ENCODE assay signal across 20 cellular contexts in genomic region chr16:28319476-28320022, GRCh38. TPM values are rescaled to one million over a fixed set of nuclear protein-coding genes. Genes with fewer than 3 reads are reported as not detected.
DNase-seq lines count a peak whose midpoint lies in the region; FAIRE-seq and TF ChIP-seq lines count a peak whose summit lies in the region.
"Had no signal": no experiment of that assay in that cellular context is flagged by ENCODE, and none has a peak within 500 bp of the region (broad histone marks: within the 10 kb centered on the region; RNA-seq: fewer than 3 reads in every experiment).

No MANE protein-coding gene starts in this region.

- no peaks in the 10 kb centered on the region for H3K36me3 Mint-ChIP-seq in Caco-2 (ENCODE audit: insufficient read depth, unreplicated experiment)

- H3K9ac ChIP-seq in NT2/D1 (ENCODE audit: insufficient read length, low read depth) (peak overlapping the region; percentile 13), kidney (ENCODE audit: low read length in 2 of 2) (no peak overlapping the region)
- H3K9ac ChIP-seq: BLaER1 treated with 17β-estradiol and CSF1 and Interleukin-3, amounts not matched to agents 10 nM and 100 nM had no signal

- H3K4me3 Mint-ChIP-seq in Caco-2 (ENCODE audit: unreplicated experiment) = no peak overlapping the region
- H3K4me3 Mint-ChIP-seq: B cell; CD8-positive, alpha-beta T cell; H9 had no signal

- no peaks in the 10 kb centered on the region for H3K79me2 ChIP-seq in osteoblast (ENCODE audit: insufficient read depth, low read length)

- CTCF ChIA-PET in Caco-2 (lab: Charles Lee) = no interaction called here

- H2AFZ ChIP-seq in osteoblast (ENCODE audit: low read length) = no peak overlapping the region

- FAIRE-seq in kidney (lab: Jason Lieb, UNC) = no peak
- FAIRE-seq: D721Med, G401.6, GM12891, GM19239, H1 had no signal

- H3K27me3 Mint-ChIP-seq in Caco-2 (ENCODE audit: insufficient read depth, unreplicated experiment) = no peaks in the 10 kb centered on the region
- H3K27me3 Mint-ChIP-seq: B cell had no signal

- H3K4me1 ChIP-seq in Caco-2 = 0 out of 2 replicates have a peak, but pooled peaks cover 4% of the 10 kb centered on the region
- peaks cover 10% of the 10 kb centered on the region for H3K4me1 ChIP-seq in NT2/D1 (ENCODE audit: insufficient read depth, insufficient read length)
- H3K4me1 ChIP-seq in kidney (ENCODE audit: control insufficient read depth in 1 of 2, insufficient read depth in 1 of 2, low read depth in 1 of 2, low read length in 2 of 2) = no peaks in the 10 kb centered on the region
- no peaks in the 10 kb centered on the region for H3K4me1 ChIP-seq in osteoblast (ENCODE audit: insufficient read depth, low read length)
- no peaks in the 10 kb centered on the region for H3K4me1 ChIP-seq in uterus

- H4K20me1 ChIP-seq in osteoblast (ENCODE audit: insufficient read depth, low read length) = no peaks in the 10 kb centered on the region

- H3K4me3 ChIP-seq in Caco-2 (ENCODE audit: low read depth, low read length) (no peak overlapping the region), NT2/D1 (ENCODE audit: insufficient read length, low read depth) (no peak overlapping the region), kidney (ENCODE audit: low read length in 2 of 2) (no peak overlapping the region), osteoblast (ENCODE audit: insufficient read depth, low read length) (no peak overlapping the region), uterus (no peak overlapping the region)
- H3K4me3 ChIP-seq: BLaER1 treated with 17β-estradiol and CSF1 and Interleukin-3, amounts not matched to agents 10 nM and 100 nM had no signal

- no peak for TF ChIP-seq POLR2A in uterus (IDR thresholded peaks at IDR 0.05)

- H3K9me3 ChIP-seq in Caco-2 (no peaks in the 10 kb centered on the region), NT2/D1 (ENCODE audit: insufficient read depth, low read length) (no peaks in the 10 kb centered on the region), kidney (ENCODE audit: control insufficient read depth in 1 of 2, low read length in 2 of 2) (no peaks in the 10 kb centered on the region), osteoblast (ENCODE audit: low read depth, low read length) (no peaks in the 10 kb centered on the region), uterus (no peaks in the 10 kb centered on the region)
- H3K9me3 ChIP-seq: BLaER1 treated with 17β-estradiol and CSF1 and Interleukin-3, amounts not matched to agents 10 nM and 100 nM had no signal

- peaks cover 12% of the 10 kb centered on the region for H3K4me1 Mint-ChIP-seq in Caco-2 (ENCODE audit: low read depth, unreplicated experiment)

- no peaks in the 10 kb centered on the region for H3K9me3 Mint-ChIP-seq in Caco-2 (ENCODE audit: unreplicated experiment)
- H3K9me3 Mint-ChIP-seq: CD8-positive, alpha-beta T cell; H9 had no signal

- H3K4me2 ChIP-seq in osteoblast (ENCODE audit: insufficient read depth, low read length) = no peak overlapping the region
- H3K4me2 ChIP-seq: BLaER1 treated with 17β-estradiol and CSF1 and Interleukin-3, amounts not matched to agents 10 nM and 100 nM had no signal

- intact Hi-C loops in Caco-2 (cut with micrococcal nuclease; ENCODE audit: unreplicated experiment) (no loop called here), kidney (cut with DNase I) (no loop called here), uterus (cut with DNase I; ENCODE audit: low total_unique reads) (no loop called here)

- H3K27ac ChIP-seq in kidney (ENCODE audit: low read depth in 2 of 2, low read length in 2 of 2) (no peak overlapping the region), osteoblast (ENCODE audit: low read depth, low read length) (no peak overlapping the region), uterus (no peak overlapping the region)
- H3K27ac ChIP-seq: BLaER1 treated with 17β-estradiol and CSF1 and Interleukin-3, amounts not matched to agents 10 nM and 100 nM; HL-60 had no signal

- POLR2A ChIA-PET in Caco-2 (lab: Charles Lee) = no interaction called here

- H3K27ac Mint-ChIP-seq in Caco-2 (ENCODE audit: unreplicated experiment) = peak overlapping the region; percentile 23
- H3K27ac Mint-ChIP-seq: B cell; CD8-positive, alpha-beta T cell had no signal

- no peak for TF ChIP-seq CTCF in Caco-2 (IDR thresholded peaks at IDR 0.05; ENCODE audit: insufficient read depth in 1 of 2, low read depth in 1 of 2, low read length in 1 of 2, severe bottlenecking in 1 of 2, unreplicated experiment in 1 of 2)
- no peak for TF ChIP-seq CTCF in kidney (IDR thresholded peaks at IDR 0.05; ENCODE audit: borderline replicate concordance, extremely low read depth, insufficient read depth)
- TF ChIP-seq CTCF in osteoblast (IDR thresholded peaks at IDR 0.05; ENCODE audit: extremely low read depth, low read depth, low read length) = no peak
- no peak for TF ChIP-seq CTCF in uterus (IDR thresholded peaks at IDR 0.05)

- DNase-seq in Caco-2 (no peak), NT2/D1 (ENCODE audit: low read depth, low spot score) (no peak), kidney (peak; percentile 45), osteoblast (ENCODE audit: insufficient read length, low spot score, missing footprints) (peak; percentile 58), uterus (no peak), NCI-H446 treated with DMSO at 0.1 percent for 48 hours (lab: John Stamatoyannopoulos, UW) (no peak), NCI-H1105 treated with DMSO at 0.1 percent for 48 hours (lab: John Stamatoyannopoulos, UW) (no peak), HK-2 (ENCODE audit: unreplicated experiment) (no peak)
- DNase-seq: CD8-positive, alpha-beta T cell; COR-L47; H9 had no signal

- no peaks in the 10 kb centered on the region for H3K36me3 ChIP-seq in Caco-2 (ENCODE audit: control insufficient read depth, insufficient read depth, low read length)
- peaks cover 12% of the 10 kb centered on the region for H3K36me3 ChIP-seq in NT2/D1 (ENCODE audit: insufficient read depth, insufficient read length, low read length)
- H3K36me3 ChIP-seq in kidney (ENCODE audit: control insufficient read depth in 1 of 2, insufficient read depth in 2 of 2, low read length in 2 of 2) = no peaks in the 10 kb centered on the region
- H3K36me3 ChIP-seq in osteoblast (ENCODE audit: insufficient read depth, low read length) = no peaks in the 10 kb centered on the region
- H3K36me3 ChIP-seq in uterus = no peaks in the 10 kb centered on the region

- H3K27me3 ChIP-seq in Caco-2 (replicated peaks; ENCODE audit: control insufficient read depth, insufficient read depth, low read length) (no peaks in the 10 kb centered on the region), NT2/D1 (ENCODE audit: insufficient read depth, insufficient read length) (no peaks in the 10 kb centered on the region), osteoblast (ENCODE audit: insufficient read depth, low read length) (no peaks in the 10 kb centered on the region), uterus (no peaks in the 10 kb centered on the region)
- H3K27me3 ChIP-seq: BLaER1 treated with 17β-estradiol and CSF1 and Interleukin-3, amounts not matched to agents 10 nM and 100 nM had no signal

- BruUV-seq in Caco-2 (replicated peaks; lab: Mats Ljungman, UMichigan) = no TSS peak

RNA-seq across cellular contexts. Expression of gene SBK1, which starts 27.2 kb away (rescaled TPM):
- total RNA-seq in Caco-2 (2022) (5.5 and 6.7 TPM in 2 replicates), kidney (2.5 TPM), osteoblast (not detected in 2 replicates), uterus (1 to 10 TPM in 1 of 4 donors, under 1 TPM in 2, not detected in 1; 0.26 to 1.2 (median 0.64) TPM)
- polyA plus RNA-seq in kidney (ENCODE audit: insufficient read depth, low read depth, low replicate concordance) = 1.4 TPM

RNA-seq across cellular contexts. Expression of gene NPIPB6, which starts 43.8 kb away (rescaled TPM):
- total RNA-seq in Caco-2 (2022) (1.4 and 1.9 TPM in 2 replicates), kidney (2.4 TPM), osteoblast (0.59 and 2.9 TPM in 2 replicates), uterus (1 to 10 TPM in 2 of 4 donors, not detected in 2; 2.0 to 5.9 TPM)
- not detected for polyA plus RNA-seq in kidney (ENCODE audit: insufficient read depth, low read depth, low replicate concordance)
- total RNA-seq: A172 had no signal

Comparison
In these comparisons a context has a peak if more than half of its experiments do, and no peak if none do; other contexts are left out.
1. DNase-seq: peak in kidney (single experiment) and osteoblast (single experiment); none in Caco-2 (0 of 2), NT2/D1 (single experiment), uterus (0 of 2), NCI-H446 treated with DMSO at 0.1 percent for 48 hours (single experiment), NCI-H1105 treated with DMSO at 0.1 percent for 48 hours (single experiment) and HK-2 (single experiment).